In genomic region chr10:43958071-43958432, GRCh38 we compare ENCODE assay signal across 19 cellular contexts.
A peak's percentile ranks its signal among the peaks of the same experiment; 100 is the strongest.
DNase-seq lines count a peak whose midpoint lies in the region; ATAC-seq and TF ChIP-seq lines count a peak whose summit lies in the region.
"Had no signal": no experiment of that assay in that cellular context is flagged by ENCODE, and none has a peak within 500 bp of the region (broad histone marks: within the 10 kb centered on the region; RNA-seq: fewer than 3 reads in every experiment).

No MANE protein-coding gene starts in this region.

- ATAC-seq in left lobe of liver (no peak), GM21360 (IDR thresholded peaks at IDR 0.05; ENCODE audit: unreplicated experiment) (no peak), GM19467 (IDR thresholded peaks at IDR 0.05; ENCODE audit: unreplicated experiment) (no peak)

- H3K27me3 Mint-ChIP-seq in activated CD4-positive, alpha-beta T cell treated with anti-CD3 and anti-CD28 coated beads, Interleukin-2, amount 10 ng/mL, durations not matched to agents 24 days and 14 days, result peaks cover 3% of the 10 kb centered on the region
- H3K27me3 Mint-ChIP-seq in activated CD4-positive, alpha-beta T cell treated with anti-CD3 and anti-CD28 coated beads, Interleukin-2, amount 10 ng/mL, durations not matched to agents 7 days and 5 days, result peaks cover 4% of the 10 kb centered on the region
- H3K27me3 Mint-ChIP-seq in activated T-helper 2 cell treated with anti-CD3 and anti-CD28 coated beads, Interferon-gamma antibody, Interleukin-2, Interleukin-4, amounts not matched to agents 10 μg/mL and 5 μg/mL and 100 μg/mL, durations not matched to agents 14 hours and 24 hours and 36 hours (ENCODE audit: low read depth), result peaks cover 4% of the 10 kb centered on the region
- H3K27me3 Mint-ChIP-seq in type B pancreatic cell, result peaks cover 53% of the 10 kb centered on the region

- peak; percentile 38 for DNase-seq in activated CD4-positive, alpha-beta T cell treated with anti-CD3 and anti-CD28 coated beads, Interleukin-2, amount 10 ng/mL, durations not matched to agents 24 days and 14 days
- no peak for DNase-seq in activated CD4-positive, alpha-beta T cell treated with anti-CD3 and anti-CD28 coated beads, Interleukin-2, amount 10 ng/mL, durations not matched to agents 7 days and 5 days
- DNase-seq in activated T-helper 2 cell treated with anti-CD3 and anti-CD28 coated beads, Interferon-gamma antibody, Interleukin-2, Interleukin-4, amounts not matched to agents 10 μg/mL and 5 μg/mL and 100 μg/mL, durations not matched to agents 14 hours and 24 hours and 36 hours (ENCODE audit: low spot score), result peak; percentile 2
- peak; percentile 42 for DNase-seq in left lobe of liver (ENCODE audit: low spot score)
- peak; percentile 49 for DNase-seq in type B pancreatic cell (ENCODE audit: extremely low spot score, unreplicated experiment)
- DNase-seq: CD4-positive, alpha-beta T cell; DMS53; EL; H7; HFFc6; KBM-7; NCI-H1417; NCI-H187; NCI-H2107; NCI-H510A; NCI-H774; Right ventricle myocardium superior had no signal

- no peaks in the 10 kb centered on the region for H3K4me1 Mint-ChIP-seq in activated CD4-positive, alpha-beta T cell treated with anti-CD3 and anti-CD28 coated beads, Interleukin-2, amount 10 ng/mL, durations not matched to agents 24 days and 14 days
- H3K4me1 Mint-ChIP-seq in activated CD4-positive, alpha-beta T cell treated with anti-CD3 and anti-CD28 coated beads, Interleukin-2, amount 10 ng/mL, durations not matched to agents 7 days and 5 days, result no peaks in the 10 kb centered on the region
- no peaks in the 10 kb centered on the region for H3K4me1 Mint-ChIP-seq in activated T-helper 2 cell treated with anti-CD3 and anti-CD28 coated beads, Interferon-gamma antibody, Interleukin-2, Interleukin-4, amounts not matched to agents 10 μg/mL and 5 μg/mL and 100 μg/mL, durations not matched to agents 14 hours and 24 hours and 36 hours (ENCODE audit: low read depth)
- H3K4me1 Mint-ChIP-seq in type B pancreatic cell (ENCODE audit: unreplicated experiment), result peaks cover 7% of the 10 kb centered on the region

- no peak overlapping the region for H3K4me3 Mint-ChIP-seq in activated CD4-positive, alpha-beta T cell treated with anti-CD3 and anti-CD28 coated beads, Interleukin-2, amount 10 ng/mL, durations not matched to agents 24 days and 14 days
- H3K4me3 Mint-ChIP-seq in activated CD4-positive, alpha-beta T cell treated with anti-CD3 and anti-CD28 coated beads, Interleukin-2, amount 10 ng/mL, durations not matched to agents 7 days and 5 days, result no peak overlapping the region
- H3K4me3 Mint-ChIP-seq in activated T-helper 2 cell treated with anti-CD3 and anti-CD28 coated beads, Interferon-gamma antibody, Interleukin-2, Interleukin-4, amounts not matched to agents 10 μg/mL and 5 μg/mL and 100 μg/mL, durations not matched to agents 14 hours and 24 hours and 36 hours (ENCODE audit: low read depth), result no peak overlapping the region
- H3K4me3 Mint-ChIP-seq in type B pancreatic cell, result no peak overlapping the region
- H3K4me3 Mint-ChIP-seq: CD4-positive, alpha-beta T cell; HFFc6 had no signal

- intact Hi-C loops in activated CD4-positive, alpha-beta T cell treated with anti-CD3 and anti-CD28 coated beads, Interleukin-2, amount 10 ng/mL, durations not matched to agents 24 days and 14 days (cut with micrococcal nuclease), result no loop called here
- intact Hi-C loops in activated T-helper 2 cell treated with anti-CD3 and anti-CD28 coated beads, Interferon-gamma antibody, Interleukin-2, Interleukin-4, amounts not matched to agents 10 μg/mL and 5 μg/mL and 100 μg/mL, durations not matched to agents 14 hours and 24 hours and 36 hours (cut with micrococcal nuclease), result no loop called here

- CTCF ChIA-PET in activated CD4-positive, alpha-beta T cell treated with anti-CD3 and anti-CD28 coated beads, Interleukin-2, amount 10 ng/mL, durations not matched to agents 7 days and 5 days (lab: Charles Lee), result no interaction called here

- POLR2A ChIA-PET in activated CD4-positive, alpha-beta T cell treated with anti-CD3 and anti-CD28 coated beads, Interleukin-2, amount 10 ng/mL, durations not matched to agents 7 days and 5 days (lab: Charles Lee), result no interaction called here

- no peaks in the 10 kb centered on the region for H3K36me3 Mint-ChIP-seq in activated CD4-positive, alpha-beta T cell treated with anti-CD3 and anti-CD28 coated beads, Interleukin-2, amount 10 ng/mL, durations not matched to agents 24 days and 14 days (ENCODE audit: low read depth)
- no peaks in the 10 kb centered on the region for H3K36me3 Mint-ChIP-seq in activated CD4-positive, alpha-beta T cell treated with anti-CD3 and anti-CD28 coated beads, Interleukin-2, amount 10 ng/mL, durations not matched to agents 7 days and 5 days (ENCODE audit: low read depth)
- H3K36me3 Mint-ChIP-seq in activated T-helper 2 cell treated with anti-CD3 and anti-CD28 coated beads, Interferon-gamma antibody, Interleukin-2, Interleukin-4, amounts not matched to agents 10 μg/mL and 5 μg/mL and 100 μg/mL, durations not matched to agents 14 hours and 24 hours and 36 hours (ENCODE audit: low read depth), result no peaks in the 10 kb centered on the region
- no peaks in the 10 kb centered on the region for H3K36me3 Mint-ChIP-seq in type B pancreatic cell

- peaks cover 4% of the 10 kb centered on the region for H3K9me3 Mint-ChIP-seq in activated CD4-positive, alpha-beta T cell treated with anti-CD3 and anti-CD28 coated beads, Interleukin-2, amount 10 ng/mL, durations not matched to agents 24 days and 14 days
- H3K9me3 Mint-ChIP-seq in activated CD4-positive, alpha-beta T cell treated with anti-CD3 and anti-CD28 coated beads, Interleukin-2, amount 10 ng/mL, durations not matched to agents 7 days and 5 days, result no peaks in the 10 kb centered on the region
- H3K9me3 Mint-ChIP-seq in activated T-helper 2 cell treated with anti-CD3 and anti-CD28 coated beads, Interferon-gamma antibody, Interleukin-2, Interleukin-4, amounts not matched to agents 10 μg/mL and 5 μg/mL and 100 μg/mL, durations not matched to agents 14 hours and 24 hours and 36 hours, result peaks cover 3% of the 10 kb centered on the region
- no peaks in the 10 kb centered on the region for H3K9me3 Mint-ChIP-seq in type B pancreatic cell
- H3K9me3 Mint-ChIP-seq: CD4-positive, alpha-beta T cell had no signal

- no peak for TF ChIP-seq CTCF in type B pancreatic cell (conservative IDR thresholded peaks at IDR 0.05)

- no peak overlapping the region for H3K27ac Mint-ChIP-seq in activated CD4-positive, alpha-beta T cell treated with anti-CD3 and anti-CD28 coated beads, Interleukin-2, amount 10 ng/mL, durations not matched to agents 24 days and 14 days
- no peak overlapping the region for H3K27ac Mint-ChIP-seq in activated CD4-positive, alpha-beta T cell treated with anti-CD3 and anti-CD28 coated beads, Interleukin-2, amount 10 ng/mL, durations not matched to agents 7 days and 5 days
- H3K27ac Mint-ChIP-seq in activated T-helper 2 cell treated with anti-CD3 and anti-CD28 coated beads, Interferon-gamma antibody, Interleukin-2, Interleukin-4, amounts not matched to agents 10 μg/mL and 5 μg/mL and 100 μg/mL, durations not matched to agents 14 hours and 24 hours and 36 hours, result no peak overlapping the region
- no peak overlapping the region for H3K27ac Mint-ChIP-seq in type B pancreatic cell
- H3K27ac Mint-ChIP-seq: CD4-positive, alpha-beta T cell; HFFc6 had no signal
